In genomic region chr1:226457307-226457712, GRCh38 we compare ENCODE assay signal across 10 cellular contexts. TPM values are rescaled to one million over a fixed set of nuclear protein-coding genes. Genes with fewer than 3 reads are reported as not detected.
A peak's percentile ranks its signal among the peaks of the same experiment; 100 is the strongest.
DNase-seq lines count a peak whose midpoint lies in the region; ATAC-seq and TF ChIP-seq lines count a peak whose summit lies in the region.
"Had no signal": no experiment of that assay in that cellular context is flagged by ENCODE, and none has a peak within 500 bp of the region (broad histone marks: within the 10 kb centered on the region; RNA-seq: fewer than 3 reads in every experiment).

No MANE protein-coding gene starts in this region.

- no peaks in the 10 kb centered on the region for H3K36me3 Mint-ChIP-seq in type B pancreatic cell

- ATAC-seq in GM21786 (IDR thresholded peaks at IDR 0.05; ENCODE audit: unreplicated experiment): no peak
- no peak for ATAC-seq in GM21529 (IDR thresholded peaks at IDR 0.05; ENCODE audit: unreplicated experiment)
- ATAC-seq: esophagus mucosa had no signal

- H3K4me1 Mint-ChIP-seq in type B pancreatic cell (ENCODE audit: unreplicated experiment): peaks cover 12% of the 10 kb centered on the region

- peak; percentile 25 to 37 for DNase-seq in activated CD4-positive, alpha-beta T cell treated with anti-CD3 and anti-CD28 coated beads for 24 hours (ENCODE audit: low read depth in 2 of 2)
- DNase-seq in activated CD4-positive, alpha-beta T cell treated with anti-CD3 and anti-CD28 coated beads for 1 hour: no peak
- DNase-seq in activated T-cell treated with anti-CD3 and anti-CD28 coated beads for 48 hours (ENCODE audit: low read depth): peak; percentile 41
- DNase-seq in iPS-NIHi11 (ENCODE audit: low spot score): peak; percentile 65
- no peak for DNase-seq in type B pancreatic cell (ENCODE audit: extremely low spot score, unreplicated experiment)
- DNase-seq in NCI-H128 (lab: John Stamatoyannopoulos, UW; ENCODE audit: unreplicated experiment): no peak
- DNase-seq: BE2C had no signal

- TF ChIP-seq CTCF in type B pancreatic cell (conservative IDR thresholded peaks at IDR 0.05): peak; percentile 35

- H3K9me3 Mint-ChIP-seq in type B pancreatic cell: peaks cover 5% of the 10 kb centered on the region

- H3K27ac Mint-ChIP-seq in type B pancreatic cell: no peak overlapping the region

- no peaks in the 10 kb centered on the region for H3K27me3 Mint-ChIP-seq in type B pancreatic cell

- H3K4me3 Mint-ChIP-seq in type B pancreatic cell: no peak overlapping the region

RNA-seq across cellular contexts. Expression of gene PARP1, which starts 49.4 kb away (rescaled TPM):
- 106 and 186 TPM in 2 replicates for total RNA-seq in type B pancreatic cell (ENCODE audit: low replicate concordance)

Comparison
In these comparisons a context has a peak if more than half of its experiments do, and no peak if none do; other contexts are left out.
1. DNase-seq: peak in activated CD4-positive, alpha-beta T cell treated with anti-CD3 and anti-CD28 coated beads for 24 hours (2 of 2), activated T-cell treated with anti-CD3 and anti-CD28 coated beads for 48 hours (single experiment) and iPS-NIHi11 (single experiment); none in activated CD4-positive, alpha-beta T cell treated with anti-CD3 and anti-CD28 coated beads for 1 hour (single experiment), type B pancreatic cell (single experiment) and NCI-H128 (single experiment).